ENCODE assay signal across 9 cellular contexts in genomic region chr4:23333556-23333945, GRCh38.
DNase-seq lines count a peak whose midpoint lies in the region; ATAC-seq and TF ChIP-seq lines count a peak whose summit lies in the region.
"Had no signal": no experiment of that assay in that cellular context is flagged by ENCODE, and none has a peak within 500 bp of the region (broad histone marks: within the 10 kb centered on the region; RNA-seq: fewer than 3 reads in every experiment).

No MANE protein-coding gene starts in this region.

- H3K27ac Mint-ChIP-seq in activated T-cell treated with anti-CD3 and anti-CD28 coated beads, Interleukin-2, amount 50 U/mL, for 24 hours, result peak overlapping the region; percentile 85
- H3K27ac Mint-ChIP-seq in neural crest cell (ENCODE audit: unreplicated experiment), result peak overlapping the region; percentile 21

- ATAC-seq in HG03432 (IDR thresholded peaks at IDR 0.05; ENCODE audit: unreplicated experiment), result peak; percentile 9
- ATAC-seq in HG03342 (IDR thresholded peaks at IDR 0.05; ENCODE audit: unreplicated experiment), result no peak

- peak; percentile 10 to 19 for DNase-seq in activated CD4-positive, alpha-beta T cell treated with anti-CD3 and anti-CD28 coated beads for 4 hours
- no peak for DNase-seq in activated CD4-positive, alpha-beta T cell treated with anti-CD3 and anti-CD28 coated beads, Interleukin-2, amount 50 U/mL, for 1 hour
- DNase-seq in activated T-cell treated with anti-CD3 and anti-CD28 coated beads, Interleukin-2, amount 50 U/mL, for 24 hours, result no peak
- DNase-seq in neural crest cell (ENCODE audit: low read depth, low spot score) (no peak), nucleus accumbens (lab: John Stamatoyannopoulos, UW) (no peak), AG08396 (ENCODE audit: low spot score) (no peak)
- DNase-seq: sigmoid colon had no signal

- H3K4me1 Mint-ChIP-seq in activated T-cell treated with anti-CD3 and anti-CD28 coated beads, Interleukin-2, amount 50 U/mL, for 24 hours (ENCODE audit: low read depth), result peaks cover 33% of the 10 kb centered on the region
- peaks cover 26% of the 10 kb centered on the region for H3K4me1 Mint-ChIP-seq in neural crest cell

- H3K9me3 Mint-ChIP-seq in activated T-cell treated with anti-CD3 and anti-CD28 coated beads, Interleukin-2, amount 50 U/mL, for 24 hours, result peaks cover 3% of the 10 kb centered on the region
- H3K9me3 Mint-ChIP-seq in neural crest cell, result peaks cover 3% of the 10 kb centered on the region

- no peaks in the 10 kb centered on the region for H3K36me3 Mint-ChIP-seq in activated T-cell treated with anti-CD3 and anti-CD28 coated beads, Interleukin-2, amount 50 U/mL, for 24 hours (ENCODE audit: low read depth)
- peaks cover 5% of the 10 kb centered on the region for H3K36me3 Mint-ChIP-seq in neural crest cell (ENCODE audit: low read depth)

- no peaks in the 10 kb centered on the region for H3K27me3 Mint-ChIP-seq in activated T-cell treated with anti-CD3 and anti-CD28 coated beads, Interleukin-2, amount 50 U/mL, for 24 hours
- H3K27me3 Mint-ChIP-seq in neural crest cell (ENCODE audit: low read depth), result no peaks in the 10 kb centered on the region

- H3K4me3 Mint-ChIP-seq in activated T-cell treated with anti-CD3 and anti-CD28 coated beads, Interleukin-2, amount 50 U/mL, for 24 hours, result no peak overlapping the region
- no peak overlapping the region for H3K4me3 Mint-ChIP-seq in neural crest cell

- no peak for TF ChIP-seq CTCF in neural crest cell (conservative IDR thresholded peaks at IDR 0.05)

Comparison
In these comparisons a context has a peak if more than half of its experiments do, and no peak if none do; other contexts are left out.
1. DNase-seq: peak in activated CD4-positive, alpha-beta T cell treated with anti-CD3 and anti-CD28 coated beads for 4 hours (2 of 2); none in activated CD4-positive, alpha-beta T cell treated with anti-CD3 and anti-CD28 coated beads, Interleukin-2, amount 50 U/mL, for 1 hour (single experiment), activated T-cell treated with anti-CD3 and anti-CD28 coated beads, Interleukin-2, amount 50 U/mL, for 24 hours (single experiment), neural crest cell (single experiment), nucleus accumbens (0 of 56) and AG08396 (single experiment).